8 cellular contexts compared by ENCODE assay signal in genomic region chr1:15948600-15949452, GRCh38. TPM values are rescaled to one million over a fixed set of nuclear protein-coding genes. Genes with fewer than 3 reads are reported as not detected.
DNase-seq lines count a peak whose midpoint lies in the region; ATAC-seq and TF ChIP-seq lines count a peak whose summit lies in the region.

No MANE protein-coding gene starts in this region.

- POLR2A ChIA-PET in CD8-positive, alpha-beta T cell (lab: Charles Lee), result interaction anchor here (1.1 kb wide), 1 partner anchor 115 kb away, joined by 7 read pairs; no protein-coding TSS in a partner anchor
- POLR2A ChIA-PET in activated CD4-positive, alpha-beta memory T cell treated with anti-CD3 and anti-CD28 coated beads, Interleukin-2, amount 10 ng/mL, durations not matched to agents 7 days and 5 days (lab: Charles Lee), result interaction anchor here (0.6 to 4.7 kb wide), 8 partner anchors 11 to 115 kb away, joined by 3 to 31 read pairs (median 4); partner anchors contain the start of genes SPEN and ZBTB17

- peak overlapping the region; percentile 60 for H3K27ac ChIP-seq in CD8-positive, alpha-beta T cell (ENCODE audit: low read depth, low read length)

- CTCF ChIA-PET in CD8-positive, alpha-beta T cell (lab: Charles Lee), result interaction anchor here (2.5 kb wide), 1 partner anchor 133 kb away, joined by 9 read pairs; no protein-coding TSS in a partner anchor
- CTCF ChIA-PET in activated CD4-positive, alpha-beta memory T cell treated with anti-CD3 and anti-CD28 coated beads, Interleukin-2, amount 10 ng/mL, durations not matched to agents 7 days and 5 days (lab: Charles Lee), result interaction anchor here (1.4 kb wide), 2 partner anchors 45 to 157 kb away, joined by 3 to 4 read pairs; no protein-coding TSS in a partner anchor

- H3K9me3 Mint-ChIP-seq in CD8-positive, alpha-beta T cell, result no peaks in the 10 kb centered on the region
- no peaks in the 10 kb centered on the region for H3K9me3 Mint-ChIP-seq in HFFc6
- H3K9me3 Mint-ChIP-seq in activated CD4-positive, alpha-beta memory T cell treated with anti-CD3 and anti-CD28 coated beads, Interleukin-2, amount 10 ng/mL, durations not matched to agents 7 days and 5 days, result no peaks in the 10 kb centered on the region

- no peak for TF ChIP-seq CTCF in CD8-positive, alpha-beta T cell (IDR thresholded peaks at IDR 0.05)
- peak; percentile 50 for TF ChIP-seq CTCF in HFFc6 (IDR thresholded peaks at IDR 0.05)
- no peak for TF ChIP-seq CTCF in fibroblast of villous mesenchyme (IDR thresholded peaks at IDR 0.05; ENCODE audit: insufficient read depth, low read depth, low read length)

- H3K4me1 Mint-ChIP-seq in CD8-positive, alpha-beta T cell (ENCODE audit: low read depth), result peaks cover 53% of the 10 kb centered on the region
- peaks cover 61% of the 10 kb centered on the region for H3K4me1 Mint-ChIP-seq in HFFc6 (ENCODE audit: low read depth)
- H3K4me1 Mint-ChIP-seq in activated CD4-positive, alpha-beta memory T cell treated with anti-CD3 and anti-CD28 coated beads, Interleukin-2, amount 10 ng/mL, durations not matched to agents 7 days and 5 days, result peaks cover 65% of the 10 kb centered on the region

- H3K36me3 Mint-ChIP-seq in CD8-positive, alpha-beta T cell, result peaks cover 49% of the 10 kb centered on the region
- H3K36me3 Mint-ChIP-seq in HFFc6 (ENCODE audit: low read depth), result peaks cover 30% of the 10 kb centered on the region; the same call in 1 of the 2 replicates
- H3K36me3 Mint-ChIP-seq in activated CD4-positive, alpha-beta memory T cell treated with anti-CD3 and anti-CD28 coated beads, Interleukin-2, amount 10 ng/mL, durations not matched to agents 7 days and 5 days (ENCODE audit: low read depth), result peaks cover 30% of the 10 kb centered on the region

- DNase-seq in CD8-positive, alpha-beta T cell, result no peak
- DNase-seq in HFFc6 (peak; percentile 93), fibroblast of villous mesenchyme (ENCODE audit: low read depth) (peak; percentile 98), pulmonary artery endothelial cell (ENCODE audit: low read depth, low spot score) (peak; percentile 67), pons (ENCODE audit: low spot score) (no peak), COLO829 (ENCODE audit: low spot score) (no peak), NCI-H82 (lab: John Stamatoyannopoulos, UW) (no peak)
- peak; percentile 33 for DNase-seq in activated CD4-positive, alpha-beta memory T cell treated with anti-CD3 and anti-CD28 coated beads, Interleukin-2, amount 10 ng/mL, durations not matched to agents 7 days and 5 days

- ATAC-seq in CD8-positive, alpha-beta T cell, result peak; percentile 17

- no peaks in the 10 kb centered on the region for H3K27me3 ChIP-seq in CD8-positive, alpha-beta T cell (ENCODE audit: insufficient read depth, low read length)

- H3K27me3 Mint-ChIP-seq in CD8-positive, alpha-beta T cell (ENCODE audit: low read depth), result no peaks in the 10 kb centered on the region
- peaks cover 4% of the 10 kb centered on the region for H3K27me3 Mint-ChIP-seq in HFFc6 (ENCODE audit: insufficient read depth)
- H3K27me3 Mint-ChIP-seq in activated CD4-positive, alpha-beta memory T cell treated with anti-CD3 and anti-CD28 coated beads, Interleukin-2, amount 10 ng/mL, durations not matched to agents 7 days and 5 days, result no peaks in the 10 kb centered on the region

- intact Hi-C loops in CD8-positive, alpha-beta T cell (cut with DNase I, micrococcal nuclease), result loop anchor here (1.0 kb wide), 1 partner anchor 27 kb away; the partner anchor contains the start of gene ZBTB17 (in 2 of the 2)

- peak overlapping the region; percentile 97 for H3K27ac Mint-ChIP-seq in CD8-positive, alpha-beta T cell
- peak overlapping the region; percentile 100 for H3K27ac Mint-ChIP-seq in HFFc6
- peak overlapping the region; percentile 88 for H3K27ac Mint-ChIP-seq in activated CD4-positive, alpha-beta memory T cell treated with anti-CD3 and anti-CD28 coated beads, Interleukin-2, amount 10 ng/mL, durations not matched to agents 7 days and 5 days

- peaks cover 16% of the 10 kb centered on the region for H3K36me3 ChIP-seq in CD8-positive, alpha-beta T cell (ENCODE audit: insufficient read depth, low read length)

- H3K4me3 ChIP-seq in CD8-positive, alpha-beta T cell (ENCODE audit: low read depth, low read length), result no peak overlapping the region
- H3K4me3 ChIP-seq in fibroblast of villous mesenchyme (ENCODE audit: low read depth, low read length), result peak overlapping the region; percentile 37

- no peaks in the 10 kb centered on the region for H3K9me3 ChIP-seq in CD8-positive, alpha-beta T cell (ENCODE audit: low read length)

- peak overlapping the region; percentile 63 for H3K4me3 Mint-ChIP-seq in CD8-positive, alpha-beta T cell
- H3K4me3 Mint-ChIP-seq in HFFc6, result peak overlapping the region; percentile 79
- H3K4me3 Mint-ChIP-seq in activated CD4-positive, alpha-beta memory T cell treated with anti-CD3 and anti-CD28 coated beads, Interleukin-2, amount 10 ng/mL, durations not matched to agents 7 days and 5 days, result peak overlapping the region; percentile 48

- H3K4me1 ChIP-seq in CD8-positive, alpha-beta T cell (ENCODE audit: insufficient read depth, low read length), result peaks cover 43% of the 10 kb centered on the region

RNA-seq across cellular contexts. Expression of gene ZBTB17, which starts 27.1 kb away (rescaled TPM):
- total RNA-seq in CD8-positive, alpha-beta T cell, result 100 to 1,000 TPM; 106 to 115 TPM
- 10 to 100 TPM; 22.5 to 25.4 (median 24.1) TPM for total RNA-seq in HFFc6 (2021; fragmentation: NEBNext Ultra II Directional; extraction: Animal tissue kit (Norgen Biotek cat#: 25700))
- 10 to 100 TPM; 43.8 to 48.0 TPM for total RNA-seq in activated CD4-positive, alpha-beta memory T cell treated with anti-CD3 and anti-CD28 coated beads, Interleukin-2, amount 10 ng/mL, durations not matched to agents 7 days and 5 days
- 22.5 and 31.5 TPM in 2 replicates for total RNA-seq in fibroblast of villous mesenchyme
- total RNA-seq in pulmonary artery endothelial cell, result 52.4 and 63.3 TPM in 2 replicates

RNA-seq across cellular contexts. Expression of gene SRARP, which starts 55.2 kb away (rescaled TPM):
- total RNA-seq in CD8-positive, alpha-beta T cell, result not detected
- total RNA-seq in HFFc6 (2021; fragmentation: NEBNext Ultra II Directional; extraction: Animal tissue kit (Norgen Biotek cat#: 25700)), result not detected
- total RNA-seq in activated CD4-positive, alpha-beta memory T cell treated with anti-CD3 and anti-CD28 coated beads, Interleukin-2, amount 10 ng/mL, durations not matched to agents 7 days and 5 days, result not detected
- total RNA-seq in fibroblast of villous mesenchyme, result not detected in 2 replicates
- not detected in 2 replicates for total RNA-seq in pulmonary artery endothelial cell

Comparison
In these comparisons a context has a peak if more than half of its experiments do, and no peak if none do; other contexts are left out.
1. DNase-seq: peak in HFFc6 (single experiment), activated CD4-positive, alpha-beta memory T cell treated with anti-CD3 and anti-CD28 coated beads, Interleukin-2, amount 10 ng/mL, durations not matched to agents 7 days and 5 days (single experiment), fibroblast of villous mesenchyme (single experiment) and pulmonary artery endothelial cell (single experiment); none in CD8-positive, alpha-beta T cell (0 of 7), pons (single experiment), COLO829 (single experiment) and NCI-H82 (single experiment).
2. Peak in every context shown above with its lines, with median percentiles within 50 percentile points of each other: H3K27ac Mint-ChIP-seq and H3K4me3 Mint-ChIP-seq.